8 cellular contexts compared by ENCODE assay signal in the genomic region with DNA sequence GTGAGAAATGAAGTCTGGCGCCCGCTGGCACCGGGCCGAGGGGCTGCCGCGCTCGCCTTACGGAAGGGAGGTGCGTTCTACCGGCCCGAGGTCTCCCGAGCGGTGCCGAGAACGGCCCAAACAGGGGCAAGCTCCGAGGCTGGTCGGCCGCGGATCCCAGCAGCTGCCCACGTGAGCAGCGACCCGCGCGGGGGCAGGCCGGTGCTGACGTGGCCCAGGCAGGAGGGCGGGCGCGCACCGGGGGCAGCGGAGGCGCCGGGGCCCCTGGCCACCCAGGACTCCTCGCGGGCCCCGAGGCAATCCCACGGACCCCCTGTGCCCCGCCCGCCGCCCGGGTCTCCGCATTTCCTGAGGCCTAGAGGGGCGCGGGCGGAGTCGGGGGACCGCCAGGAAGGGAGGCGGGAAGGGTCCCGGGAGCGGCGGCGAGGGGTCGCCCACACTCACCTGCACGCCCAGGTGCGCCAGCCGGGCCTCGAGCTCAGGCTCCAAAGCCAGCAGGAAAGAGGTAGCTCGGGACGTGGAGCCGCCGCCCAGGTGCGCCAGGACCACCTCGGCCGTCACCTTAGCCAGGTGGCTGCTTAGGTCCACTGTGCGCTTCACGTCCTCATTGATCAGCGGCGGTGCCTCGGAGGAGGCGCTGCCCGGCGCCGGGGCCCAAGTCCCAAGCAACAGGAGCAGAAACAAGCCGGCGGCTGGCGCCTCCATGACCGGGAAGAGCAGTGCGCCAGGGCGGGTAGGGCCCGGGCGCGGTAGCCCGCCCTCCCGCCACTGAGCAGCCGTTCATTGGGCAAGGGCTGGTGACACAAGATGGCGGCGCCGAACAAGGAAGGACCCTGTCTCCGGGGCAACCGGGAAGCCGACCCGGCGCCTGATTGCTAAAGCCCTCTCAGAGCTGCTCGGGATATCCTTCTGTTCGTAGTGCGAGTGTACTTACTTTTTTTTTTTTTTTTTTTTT. TPM values are rescaled to one million over a fixed set of nuclear protein-coding genes. Genes with fewer than 3 reads are reported as not detected.
DNase-seq lines count a peak whose midpoint lies in the region; ATAC-seq and TF ChIP-seq lines count a peak whose summit lies in the region.

A gene (minus strand): TSS at position 723 of the 955 bp plus-strand sequence. CDS start 18 bp downstream, at position 705.

- in situ Hi-C loops in transverse colon (cut with MboI; ENCODE audit: low pct_ligation_motif_present in 1 of 4, low pct_unique_long_range_greater_than_20kb in 1 of 4, low sequenced_read_pairs in 3 of 4) = no loop called here

- H3K9me3 ChIP-seq in adrenal gland (replicated peaks in 1 of 3) = no peaks in the 10 kb centered on the region
- H3K9me3 ChIP-seq in heart left ventricle = peaks cover 0 to 5% (median 0%) of the 10 kb centered on the region in 12 donors
- H3K9me3 ChIP-seq in transverse colon = no peaks in the 10 kb centered on the region

- H3K27me3 ChIP-seq in adrenal gland (no peaks in the 10 kb centered on the region), heart left ventricle (no peaks in the 10 kb centered on the region), transverse colon (no peaks in the 10 kb centered on the region)

- H3K27ac ChIP-seq in adrenal gland (peak within 1 kb of the TSS; percentile 94 to 100 (median 98)), heart left ventricle (peak within 1 kb of the TSS; percentile 92 to 99 (median 98)), transverse colon (peak within 1 kb of the TSS; percentile 95 to 100 (median 99))

- DNase-seq in NCI-H146 treated with DMSO at 0.1 percent for 48 hours (lab: John Stamatoyannopoulos, UW; ENCODE audit: unreplicated experiment) = peak; percentile 97
- DNase-seq in T-helper 1 cell = peak; percentile 92 to 96 (median 94)
- peak; percentile 94 to 99 (median 98) for DNase-seq in adrenal gland
- DNase-seq in heart left ventricle = peak; percentile 97 to 98 (median 98)
- DNase-seq in pons (ENCODE audit: low spot score) = peak; percentile 90
- DNase-seq in transverse colon = peak; percentile 98

- H3K4me3 ChIP-seq in adrenal gland (peak within 1 kb of the TSS; percentile 59 to 99 (median 89)), heart left ventricle (peak within 1 kb of the TSS; percentile 76 to 100 (median 92)), transverse colon (peak within 1 kb of the TSS; percentile 68 to 100 (median 97))

- WGBS in adrenal gland, 4 donors = 0 to 1% (median 1%) methylated on average over 21 to 96 of the region's 96 CpGs
- 0 to 1% (median 1%) methylated on average over 39 to 96 of the region's 96 CpGs for WGBS in heart left ventricle, 4 donors
- 0% methylated on average over 80 of the region's 96 CpGs; no CpG with 5 or more reads in 1 of the 2 donors for WGBS in transverse colon (ENCODE audit: low coverage in 1 of 2), 2 donors

- TF ChIP-seq POLR2A in GM15510 (IDR thresholded peaks at IDR 0.05; ENCODE audit: borderline replicate concordance, extremely low read depth, insufficient read length) (peak; percentile 83), adrenal gland (IDR thresholded peaks at IDR 0.05) (peak; percentile 83 to 92), heart left ventricle (IDR thresholded peaks at IDR 0.05) (peak; percentile 48 to 71), transverse colon (IDR thresholded peaks at IDR 0.05) (peak; percentile 97)

- intact Hi-C loops in adrenal gland (cut with DNase I) = no loop called here
- intact Hi-C loops in heart left ventricle (cut with DNase I) = loop anchor here in 1 of 10 donors (5.0 kb wide), 1 partner anchor 33 kb away; no protein-coding TSS in a partner anchor
- intact Hi-C loops in transverse colon (cut with DNase I; ENCODE audit: low total_unique reads) = no loop called here

- H3K36me3 ChIP-seq in adrenal gland (replicated peaks in 1 of 2) (no peaks in the 10 kb centered on the region), heart left ventricle (no peaks in the 10 kb centered on the region), transverse colon (no peaks in the 10 kb centered on the region)

- peak in 1 of 6 experiments; percentile 0 for TF ChIP-seq CTCF in adrenal gland (IDR thresholded peaks at IDR 0.05)
- TF ChIP-seq CTCF in heart left ventricle (IDR thresholded peaks at IDR 0.05) = peak in 1 of 12 donors; percentile 7
- TF ChIP-seq CTCF in transverse colon (IDR thresholded peaks at IDR 0.05) = no peak

- ATAC-seq in HG02884 (IDR thresholded peaks at IDR 0.05; ENCODE audit: unreplicated experiment) (peak; percentile 93), heart left ventricle (peak; percentile 98 to 100 (median 100))

- TF ChIP-seq EP300 in transverse colon (IDR thresholded peaks at IDR 0.05; ENCODE audit: low read depth) = no peak

- H3K4me1 ChIP-seq in adrenal gland (replicated peaks in 1 of 2) = peaks cover 6 to 29% of the 10 kb centered on the region in 2 donors
- peaks cover 5 to 36% (median 18%) of the 10 kb centered on the region in 12 donors for H3K4me1 ChIP-seq in heart left ventricle
- H3K4me1 ChIP-seq in transverse colon = peaks cover 0 to 38% (median 15%) of the 10 kb centered on the region in 4 donors

RNA-seq across cellular contexts. Expression of the gene that starts here (rescaled TPM):
- 100 to 1,000 TPM; 136 to 299 (median 227) TPM for total RNA-seq in adrenal gland
- polyA plus RNA-seq in adrenal gland = 100 to 1,000 TPM in 1 of 3 donors, 10 to 100 TPM in 2; 35.9 to 280 (median 92.1) TPM
- 100 to 1,000 TPM in 5 of 9 donors, 10 to 100 TPM in 4; 71.7 to 161 (median 119) TPM for total RNA-seq in heart left ventricle
- polyA plus RNA-seq in heart left ventricle = 100 to 1,000 TPM in 1 of 2 donors, 10 to 100 TPM in 1; 55.4 to 290 TPM
- total RNA-seq in transverse colon = 100 to 1,000 TPM; 125 to 184 (median 143) TPM

Comparison
In these comparisons a context has a peak if more than half of its experiments do, and no peak if none do; other contexts are left out.
1. Peak in every context shown above with its lines: DNase-seq, ATAC-seq, H3K4me3 ChIP-seq and H3K27ac ChIP-seq.